Comparison of ENCODE assay signal across 1 cellular context in genomic region chr6:132780770-132781371, GRCh38.
TF ChIP-seq lines count a peak whose summit lies in the region.

No MANE protein-coding gene starts in this region.

TF ChIP-seq in GM12878, 131 proteins besides CTCF, POLR2A, EP300 and RAD21:
- TF ChIP-seq MEF2A (IDR thresholded peaks at IDR 0.05; ENCODE audit: insufficient read depth, low read depth, low read length) (no peak), ZZZ3 (IDR thresholded peaks at IDR 0.05; ENCODE audit: control insufficient read depth, insufficient read length, low read depth) (no peak), ATF3 (IDR thresholded peaks at IDR 0.05; ENCODE audit: borderline replicate concordance, extremely low read depth, low read depth, low read length) (no peak), CHD1 (IDR thresholded peaks at IDR 0.05; ENCODE audit: low read depth, low read length) (no peak), SMC3 (IDR thresholded peaks at IDR 0.05; ENCODE audit: borderline replicate concordance, low read length) (peak; percentile 55; the same call in 1 of the 2 replicates)
- TF ChIP-seq, protein P1, sequence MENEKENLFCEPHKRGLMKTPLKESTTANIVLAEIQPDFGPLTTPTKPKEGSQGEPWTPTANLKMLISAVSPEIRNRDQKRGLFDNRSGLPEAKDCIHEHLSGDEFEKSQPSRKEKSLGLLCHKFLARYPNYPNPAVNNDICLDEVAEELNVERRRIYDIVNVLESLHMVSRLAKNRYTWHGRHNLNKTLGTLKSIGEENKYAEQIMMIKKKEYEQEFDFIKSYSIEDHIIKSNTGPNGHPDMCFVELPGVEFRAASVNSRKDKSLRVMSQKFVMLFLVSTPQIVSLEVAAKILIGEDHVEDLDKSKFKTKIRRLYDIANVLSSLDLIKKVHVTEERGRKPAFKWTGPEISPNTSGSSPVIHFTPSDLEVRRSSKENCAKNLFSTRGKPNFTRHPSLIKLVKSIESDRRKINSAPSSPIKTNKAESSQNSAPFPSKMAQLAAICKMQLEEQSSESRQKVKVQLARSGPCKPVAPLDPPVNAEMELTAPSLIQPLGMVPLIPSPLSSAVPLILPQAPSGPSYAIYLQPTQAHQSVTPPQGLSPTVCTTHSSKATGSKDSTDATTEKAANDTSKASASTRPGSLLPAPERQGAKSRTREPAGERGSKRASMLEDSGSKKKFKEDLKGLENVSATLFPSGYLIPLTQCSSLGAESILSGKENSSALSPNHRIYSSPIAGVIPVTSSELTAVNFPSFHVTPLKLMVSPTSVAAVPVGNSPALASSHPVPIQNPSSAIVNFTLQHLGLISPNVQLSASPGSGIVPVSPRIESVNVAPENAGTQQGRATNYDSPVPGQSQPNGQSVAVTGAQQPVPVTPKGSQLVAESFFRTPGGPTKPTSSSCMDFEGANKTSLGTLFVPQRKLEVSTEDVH (IDR thresholded peaks at IDR 0.05; ENCODE audit: low read depth, partially characterized antibody): no peak
